14 cellular contexts compared by ENCODE assay signal in genomic region chr2:183348492-183348891, GRCh38.
DNase-seq lines count a peak whose midpoint lies in the region; ATAC-seq and TF ChIP-seq lines count a peak whose summit lies in the region.
"Had no signal": no experiment of that assay in that cellular context is flagged by ENCODE, and none has a peak within 500 bp of the region (broad histone marks: within the 10 kb centered on the region; RNA-seq: fewer than 3 reads in every experiment).

No MANE protein-coding gene starts in this region.

- no peak for TF ChIP-seq CTCF in GM13977 (IDR thresholded peaks at IDR 0.05; ENCODE audit: extremely low read depth, insufficient read depth, missing control alignments)
- no peak for TF ChIP-seq CTCF in foreskin fibroblast (IDR thresholded peaks at IDR 0.05; ENCODE audit: low read depth, low read length)

- in situ Hi-C loops in GM13977 (cut with MboI; ENCODE audit: low pct_unique_long_range_greater_than_20kb, low sequenced_read_pairs, unreplicated experiment), result no loop called here

- H3K4me3 ChIP-seq in foreskin fibroblast (ENCODE audit: low read depth in 1 of 2, low read length in 2 of 2), result no peak overlapping the region
- H3K4me3 ChIP-seq: mucosa of descending colon, SJSA1 had no signal

- ATAC-seq in GM18498 (IDR thresholded peaks at IDR 0.05; ENCODE audit: unreplicated experiment) (peak; percentile 76), GM19463 (IDR thresholded peaks at IDR 0.05; ENCODE audit: unreplicated experiment) (peak; percentile 56), HG02981 (IDR thresholded peaks at IDR 0.05; ENCODE audit: unreplicated experiment) (peak; percentile 65)
- ATAC-seq: effector memory CD8-positive, alpha-beta T cell; mucosa of descending colon had no signal

- DNase-seq in NCI-H69 (lab: John Stamatoyannopoulos, UW) (peak; percentile 15), GM13977 (ENCODE audit: low spot score) (no peak), foreskin fibroblast (no peak), HCEC 1CT (no peak)
- DNase-seq in activated effector memory CD4-positive, alpha-beta T cell treated with anti-CD3 and anti-CD28 coated beads, Interleukin-2, amount 50 U/mL, for 16 hours, result no peak
- DNase-seq: activated CD4-positive, alpha-beta T cell treated with anti-CD3 and anti-CD28 coated beads, Interleukin-2, amount 50 U/mL, for 1 hour; effector memory CD8-positive, alpha-beta T cell; mucosa of descending colon; NCI-H2081 treated with DMSO at 0.1 percent for 48 hours; stimulated activated CD4-positive, alpha-beta T cell treated with anti-CD3 and anti-CD28 coated beads, Interleukin-12 subunit alpha, Interleukin-12 subunit beta, amount 100 ng/mL, for 4 hours had no signal
